In the genomic region with DNA sequence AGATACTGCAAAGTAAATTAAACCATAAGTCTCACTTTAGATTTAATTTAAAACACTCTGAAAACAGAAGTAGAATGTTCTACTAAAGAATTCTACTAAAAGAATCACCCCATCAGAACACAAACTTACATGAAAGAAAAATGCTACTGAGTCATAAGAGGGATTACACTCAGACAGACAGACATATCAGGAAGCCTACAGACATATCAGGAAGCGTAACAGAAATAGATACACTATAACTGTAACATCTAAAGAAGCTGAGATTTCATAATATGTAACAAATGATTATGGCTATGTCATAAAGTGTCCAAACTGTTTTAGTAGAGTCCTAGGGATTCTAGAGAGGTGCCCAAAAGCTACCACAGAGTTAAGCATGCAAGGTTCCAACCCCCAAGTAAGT, we compare ENCODE assay signal across 1 cellular context.
TF ChIP-seq lines count a peak whose summit lies in the region.

No MANE protein-coding gene starts in this region.

TF ChIP-seq in IMR-90, 13 proteins besides CTCF, POLR2A, EP300 and RAD21:
- no peak for TF ChIP-seq NFE2L2 (IDR thresholded peaks at IDR 0.05; ENCODE audit: low read depth, low read length)
- TF ChIP-seq SMC3 (IDR thresholded peaks at IDR 0.05; ENCODE audit: low read depth, low read length): no peak
- no peak for TF ChIP-seq MAZ (IDR thresholded peaks at IDR 0.05; ENCODE audit: borderline replicate concordance, low read depth, low read length)
- TF ChIP-seq BHLHE40 (IDR thresholded peaks at IDR 0.05; ENCODE audit: low read depth, low read length): no peak
- no peak for TF ChIP-seq MAFK (IDR thresholded peaks at IDR 0.05; ENCODE audit: low read depth, low read length)
- no peak for TF ChIP-seq RCOR1 (IDR thresholded peaks at IDR 0.05; ENCODE audit: insufficient replicate concordance, low read length)
- TF ChIP-seq CEBPB (IDR thresholded peaks at IDR 0.05; ENCODE audit: low read depth, low read length): no peak
- no peak for TF ChIP-seq RFX5 (IDR thresholded peaks at IDR 0.05; ENCODE audit: low read depth, low read length)
- TF ChIP-seq CHD1 (IDR thresholded peaks at IDR 0.05; ENCODE audit: low read depth, low read length): no peak
- TF ChIP-seq, protein P1, sequence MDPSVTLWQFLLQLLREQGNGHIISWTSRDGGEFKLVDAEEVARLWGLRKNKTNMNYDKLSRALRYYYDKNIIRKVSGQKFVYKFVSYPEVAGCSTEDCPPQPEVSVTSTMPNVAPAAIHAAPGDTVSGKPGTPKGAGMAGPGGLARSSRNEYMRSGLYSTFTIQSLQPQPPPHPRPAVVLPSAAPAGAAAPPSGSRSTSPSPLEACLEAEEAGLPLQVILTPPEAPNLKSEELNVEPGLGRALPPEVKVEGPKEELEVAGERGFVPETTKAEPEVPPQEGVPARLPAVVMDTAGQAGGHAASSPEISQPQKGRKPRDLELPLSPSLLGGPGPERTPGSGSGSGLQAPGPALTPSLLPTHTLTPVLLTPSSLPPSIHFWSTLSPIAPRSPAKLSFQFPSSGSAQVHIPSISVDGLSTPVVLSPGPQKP (IDR thresholded peaks at IDR 0.05; ENCODE audit: borderline replicate concordance, low read depth, low read length): no peak
- TF ChIP-seq, protein P2, sequence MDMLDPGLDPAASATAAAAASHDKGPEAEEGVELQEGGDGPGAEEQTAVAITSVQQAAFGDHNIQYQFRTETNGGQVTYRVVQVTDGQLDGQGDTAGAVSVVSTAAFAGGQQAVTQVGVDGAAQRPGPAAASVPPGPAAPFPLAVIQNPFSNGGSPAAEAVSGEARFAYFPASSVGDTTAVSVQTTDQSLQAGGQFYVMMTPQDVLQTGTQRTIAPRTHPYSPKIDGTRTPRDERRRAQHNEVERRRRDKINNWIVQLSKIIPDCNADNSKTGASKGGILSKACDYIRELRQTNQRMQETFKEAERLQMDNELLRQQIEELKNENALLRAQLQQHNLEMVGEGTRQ (IDR thresholded peaks at IDR 0.05; ENCODE audit: low read depth, low read length): no peak
- TF ChIP-seq FOS (IDR thresholded peaks at IDR 0.05; ENCODE audit: low read depth, low read length): no peak
- no peak for TF ChIP-seq MXI1 (IDR thresholded peaks at IDR 0.05; ENCODE audit: borderline replicate concordance, low read depth, low read length)
